In the genomic region with DNA sequence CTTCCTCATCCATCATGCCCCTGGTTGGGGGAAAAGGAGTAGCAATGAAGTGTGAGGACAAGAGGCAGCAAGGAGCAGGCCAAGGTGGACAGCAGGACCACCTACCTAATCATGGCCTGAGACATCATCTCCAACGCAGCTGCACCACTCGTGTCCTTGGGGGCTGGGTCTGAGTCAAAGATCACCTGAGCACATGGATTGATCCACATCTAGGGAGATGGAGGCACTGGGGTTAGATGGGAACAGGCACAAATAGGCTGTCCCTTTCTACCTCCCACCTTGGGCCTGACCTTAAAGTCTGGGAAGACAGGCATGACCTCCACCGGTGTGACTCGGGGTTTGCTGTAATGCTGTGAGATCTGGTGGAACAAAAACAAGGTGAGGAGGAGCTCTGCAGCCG, we compare ENCODE assay signal across 15 cellular contexts. TPM values are rescaled to one million over a fixed set of nuclear protein-coding genes. Genes with fewer than 3 reads are reported as not detected.
DNase-seq lines count a peak whose midpoint lies in the region; ATAC-seq and TF ChIP-seq lines count a peak whose summit lies in the region.
"Had no signal": no experiment of that assay in that cellular context is flagged by ENCODE, and none has a peak within 500 bp of the region (broad histone marks: within the 10 kb centered on the region; RNA-seq: fewer than 3 reads in every experiment).

No MANE protein-coding gene starts in this region.

- H3K4me1 Mint-ChIP-seq in activated CD4-positive, alpha-beta T cell treated with anti-CD3 and anti-CD28 coated beads, Interleukin-2, amount 10 ng/mL, durations not matched to agents 7 days and 5 days: peaks cover 40% of the 10 kb centered on the region
- peaks cover 29% of the 10 kb centered on the region for H3K4me1 Mint-ChIP-seq in chondrocyte (ENCODE audit: low read depth)
- peaks cover 18% of the 10 kb centered on the region for H3K4me1 Mint-ChIP-seq in progenitor cell of endocrine pancreas (ENCODE audit: low read depth)

- intact Hi-C loops in Panc1 (cut with micrococcal nuclease; ENCODE audit: unreplicated experiment): no loop called here
- intact Hi-C loops in lower lobe of right lung (cut with DNase I): no loop called here

- H3K9me3 ChIP-seq in Panc1 (ENCODE audit: control insufficient read depth, insufficient read depth, low read depth, low read length) (no peaks in the 10 kb centered on the region), lower lobe of right lung (no peaks in the 10 kb centered on the region)
- H3K9me3 ChIP-seq: esophagus squamous epithelium, MG63, transverse colon had no signal

- H3K27ac Mint-ChIP-seq in activated CD4-positive, alpha-beta T cell treated with anti-CD3 and anti-CD28 coated beads, Interleukin-2, amount 10 ng/mL, durations not matched to agents 7 days and 5 days: peak overlapping the region; percentile 99
- H3K27ac Mint-ChIP-seq in chondrocyte (ENCODE audit: unreplicated experiment) (peak overlapping the region; percentile 52), progenitor cell of endocrine pancreas (peak overlapping the region; percentile 75)

- H3K4me3 Mint-ChIP-seq in activated CD4-positive, alpha-beta T cell treated with anti-CD3 and anti-CD28 coated beads, Interleukin-2, amount 10 ng/mL, durations not matched to agents 7 days and 5 days: no peak overlapping the region
- H3K4me3 Mint-ChIP-seq in chondrocyte (ENCODE audit: unreplicated experiment) (no peak overlapping the region), progenitor cell of endocrine pancreas (ENCODE audit: low read depth) (peak overlapping the region; percentile 42)

- H3K27ac ChIP-seq in Panc1 (ENCODE audit: low read length) (peak overlapping the region; percentile 86), lower lobe of right lung (no peak overlapping the region)

- POLR2A ChIA-PET in activated CD4-positive, alpha-beta T cell treated with anti-CD3 and anti-CD28 coated beads, Interleukin-2, amount 10 ng/mL, durations not matched to agents 7 days and 5 days (lab: Charles Lee): no interaction called here
- POLR2A ChIA-PET in Panc1 (lab: Charles Lee): interaction anchor here (0.6 to 6.4 kb wide), 14 partner anchors 9 to 445 kb away, joined by 3 to 145 read pairs (median 5); a partner anchor contains a TSS

- in situ Hi-C loops in Panc1 (cut with HindIII; ENCODE audit: low pct_unique_long_range_greater_than_20kb, low sequenced_read_pairs): no loop called here

- ATAC-seq in Panc1 (no peak), GM21381 (IDR thresholded peaks at IDR 0.05; ENCODE audit: unreplicated experiment) (no peak), lower lobe of right lung (no peak)

- peaks cover 42% of the 10 kb centered on the region for H3K36me3 Mint-ChIP-seq in activated CD4-positive, alpha-beta T cell treated with anti-CD3 and anti-CD28 coated beads, Interleukin-2, amount 10 ng/mL, durations not matched to agents 7 days and 5 days (ENCODE audit: low read depth)
- peaks cover 20% of the 10 kb centered on the region for H3K36me3 Mint-ChIP-seq in chondrocyte (ENCODE audit: low read depth)
- peaks cover 22% of the 10 kb centered on the region for H3K36me3 Mint-ChIP-seq in progenitor cell of endocrine pancreas (ENCODE audit: insufficient read depth)

- no peak overlapping the region for H3K4me3 ChIP-seq in Panc1 (ENCODE audit: low read depth in 2 of 2, low read length in 2 of 2)
- no peak overlapping the region for H3K4me3 ChIP-seq in lower lobe of right lung
- H3K4me3 ChIP-seq: esophagus squamous epithelium, MG63, transverse colon had no signal

- no peaks in the 10 kb centered on the region for H3K9me3 Mint-ChIP-seq in activated CD4-positive, alpha-beta T cell treated with anti-CD3 and anti-CD28 coated beads, Interleukin-2, amount 10 ng/mL, durations not matched to agents 7 days and 5 days
- H3K9me3 Mint-ChIP-seq in chondrocyte (ENCODE audit: low read depth) (no peaks in the 10 kb centered on the region), progenitor cell of endocrine pancreas (ENCODE audit: low read depth) (no peaks in the 10 kb centered on the region)

- no peaks in the 10 kb centered on the region for H3K27me3 ChIP-seq in Panc1 (ENCODE audit: control insufficient read depth, insufficient read depth, low read length)
- H3K27me3 ChIP-seq in lower lobe of right lung (ENCODE audit: low read depth): no peaks in the 10 kb centered on the region
- H3K27me3 ChIP-seq: esophagus squamous epithelium, MG63, transverse colon had no signal

- CTCF ChIA-PET in activated CD4-positive, alpha-beta T cell treated with anti-CD3 and anti-CD28 coated beads, Interleukin-2, amount 10 ng/mL, durations not matched to agents 7 days and 5 days (lab: Charles Lee): interaction anchor here (1.3 kb wide), 1 partner anchor 10 kb away, joined by 4 read pairs; no protein-coding TSS in a partner anchor
- CTCF ChIA-PET in Panc1 (lab: Charles Lee): interaction anchor here (1.4 kb wide), 1 partner anchor 9 kb away, joined by 4 read pairs; no protein-coding TSS in a partner anchor

- TSS peak; percentile 91 for BruUV-seq in Panc1 (replicated peaks; lab: Mats Ljungman, UMichigan)

- H3K4me1 ChIP-seq in Panc1 (ENCODE audit: control insufficient read depth, insufficient read depth, low read length) (peaks cover 44% of the 10 kb centered on the region), lower lobe of right lung (peaks cover 28% of the 10 kb centered on the region)

- peaks cover 65% of the 10 kb centered on the region for H3K36me3 ChIP-seq in Panc1 (ENCODE audit: control insufficient read depth, insufficient read depth, low read length)
- peaks cover 72% of the 10 kb centered on the region for H3K36me3 ChIP-seq in lower lobe of right lung

- no peaks in the 10 kb centered on the region for H3K27me3 Mint-ChIP-seq in activated CD4-positive, alpha-beta T cell treated with anti-CD3 and anti-CD28 coated beads, Interleukin-2, amount 10 ng/mL, durations not matched to agents 7 days and 5 days
- H3K27me3 Mint-ChIP-seq in chondrocyte (ENCODE audit: low read depth) (no peaks in the 10 kb centered on the region), progenitor cell of endocrine pancreas (no peaks in the 10 kb centered on the region)

- no peak for TF ChIP-seq CTCF in Panc1 (IDR thresholded peaks at IDR 0.05)
- TF ChIP-seq CTCF in chondrocyte (IDR thresholded peaks at IDR 0.05): no peak
- TF ChIP-seq CTCF in progenitor cell of endocrine pancreas (IDR thresholded peaks at IDR 0.05; ENCODE audit: unreplicated experiment): no peak
- no peak for TF ChIP-seq CTCF in lower lobe of right lung (IDR thresholded peaks at IDR 0.05)

- no peak for DNase-seq in activated CD4-positive, alpha-beta T cell treated with anti-CD3 and anti-CD28 coated beads, Interleukin-2, amount 10 ng/mL, durations not matched to agents 7 days and 5 days
- no peak for DNase-seq in activated CD4-positive, alpha-beta T cell treated with anti-CD3 and anti-CD28 coated beads, Interleukin-2, amount 50 U/mL, for 4 hours
- DNase-seq in Panc1 (ENCODE audit: low read depth, low spot score): no peak
- no peak for DNase-seq in chondrocyte (ENCODE audit: low spot score)
- DNase-seq in progenitor cell of endocrine pancreas (ENCODE audit: low spot score, unreplicated experiment): no peak
- DNase-seq in lower lobe of right lung: no peak
- no peak for DNase-seq in NCI-H1694 treated with DMSO at 0.1 percent for 48 hours (lab: John Stamatoyannopoulos, UW)
- DNase-seq: activated CD4-positive, CD25-positive, alpha-beta regulatory T cell treated with anti-CD3 and anti-CD28 coated beads, Interleukin-2, amount 50 U/mL, for 72 hours; activated T-cell treated with anti-CD3 and anti-CD28 coated beads, Interleukin-2, amount 50 U/mL, for 1 hour; esophagus squamous epithelium; head of caudate nucleus; MG63; stimulated activated CD4-positive, alpha-beta T cell treated with anti-CD3 and anti-CD28 coated beads, Interleukin-4, amount 100 ng/mL, for 24 hours; transverse colon had no signal

RNA-seq across cellular contexts. Expression of a gene that starts 2.2 kb away (rescaled TPM):
- 10 to 100 TPM; 43.8 to 44.5 TPM for total RNA-seq in activated CD4-positive, alpha-beta T cell treated with anti-CD3 and anti-CD28 coated beads, Interleukin-2, amount 10 ng/mL, durations not matched to agents 7 days and 5 days
- total RNA-seq in Panc1 (2021; ENCODE audit: unreplicated experiment) (901 TPM), chondrocyte (32.2 to 39.7 TPM (median 32.5 TPM) in 3 replicates), progenitor cell of endocrine pancreas (49.4 and 49.5 TPM in 2 replicates), lower lobe of right lung (33.7 TPM)
- 1,335 TPM for polyA plus RNA-seq in Panc1 (2012; ENCODE audit: insufficient read length)

RNA-seq across cellular contexts. Expression of a gene that starts 2.5 kb away (rescaled TPM):
- 10 to 100 TPM; 34.9 to 40.1 TPM for total RNA-seq in activated CD4-positive, alpha-beta T cell treated with anti-CD3 and anti-CD28 coated beads, Interleukin-2, amount 10 ng/mL, durations not matched to agents 7 days and 5 days
- 739 TPM for total RNA-seq in Panc1 (2021; ENCODE audit: unreplicated experiment)
- 764 TPM for polyA plus RNA-seq in Panc1 (2012; ENCODE audit: insufficient read length)
- 27.0 to 31.1 TPM (median 28.7 TPM) in 3 replicates for total RNA-seq in chondrocyte
- 36.3 and 39.0 TPM in 2 replicates for total RNA-seq in progenitor cell of endocrine pancreas
- 33.1 TPM for total RNA-seq in lower lobe of right lung

RNA-seq across cellular contexts. Expression of a gene that starts 18.0 kb away (rescaled TPM):
- total RNA-seq in activated CD4-positive, alpha-beta T cell treated with anti-CD3 and anti-CD28 coated beads, Interleukin-2, amount 10 ng/mL, durations not matched to agents 7 days and 5 days: 10 to 100 TPM; 92.5 to 93.4 TPM
- total RNA-seq in Panc1 (2021; ENCODE audit: unreplicated experiment) (414 TPM), chondrocyte (30.2 to 55.7 TPM (median 46.3 TPM) in 3 replicates), progenitor cell of endocrine pancreas (10.5 and 10.6 TPM in 2 replicates), lower lobe of right lung (208 TPM)
- 369 TPM for polyA plus RNA-seq in Panc1 (2012; ENCODE audit: insufficient read length)

RNA-seq across cellular contexts. Expression of a gene that starts 23.8 kb away (rescaled TPM):
- total RNA-seq in activated CD4-positive, alpha-beta T cell treated with anti-CD3 and anti-CD28 coated beads, Interleukin-2, amount 10 ng/mL, durations not matched to agents 7 days and 5 days: 10 to 100 TPM; 74.4 to 77.9 TPM
- total RNA-seq in Panc1 (2021; ENCODE audit: unreplicated experiment): 1,988 TPM
- polyA plus RNA-seq in Panc1 (2012; ENCODE audit: insufficient read length): 2,032 TPM
- 108 to 154 TPM (median 150 TPM) in 3 replicates for total RNA-seq in chondrocyte
- 162 and 170 TPM in 2 replicates for total RNA-seq in progenitor cell of endocrine pancreas
- total RNA-seq in lower lobe of right lung: 24.7 TPM

RNA-seq across cellular contexts. Expression of a gene that starts 46.4 kb away (rescaled TPM):
- 10 to 100 TPM; 40.2 to 45.6 TPM for total RNA-seq in activated CD4-positive, alpha-beta T cell treated with anti-CD3 and anti-CD28 coated beads, Interleukin-2, amount 10 ng/mL, durations not matched to agents 7 days and 5 days
- total RNA-seq in Panc1 (2021; ENCODE audit: unreplicated experiment) (1,339 TPM), chondrocyte (77.3 to 82.9 TPM (median 81.1 TPM) in 3 replicates), progenitor cell of endocrine pancreas (140 and 152 TPM in 2 replicates), lower lobe of right lung (74.4 TPM)
- polyA plus RNA-seq in Panc1 (2012; ENCODE audit: insufficient read length): 1,600 TPM

Comparison
In these comparisons a context has a peak if more than half of its experiments do, and no peak if none do; other contexts are left out.
1. RNA of a gene that starts 2.2 kb away (total RNA-seq): 901 TPM in Panc1 (single experiment); 49.4 to 49.5 TPM in progenitor cell of endocrine pancreas, 43.8 to 44.5 TPM in activated CD4-positive, alpha-beta T cell treated with anti-CD3 and anti-CD28 coated beads, Interleukin-2, amount 10 ng/mL, durations not matched to agents 7 days and 5 days, 33.7 TPM in lower lobe of right lung (single experiment) and 32.2 to 39.7 TPM in chondrocyte; every median in the first group is over 10 times any median in the second.
2. RNA of a gene that starts 2.5 kb away (total RNA-seq): 739 TPM in Panc1 (single experiment); 34.9 to 40.1 TPM in activated CD4-positive, alpha-beta T cell treated with anti-CD3 and anti-CD28 coated beads, Interleukin-2, amount 10 ng/mL, durations not matched to agents 7 days and 5 days, 36.3 to 39.0 TPM in progenitor cell of endocrine pancreas, 33.1 TPM in lower lobe of right lung (single experiment) and 27.0 to 31.1 TPM in chondrocyte; every median in the first group is over 10 times any median in the second.
3. Peak in every context shown above with its lines, with median percentiles within 50 percentile points of each other: H3K27ac Mint-ChIP-seq.